26 cellular contexts compared by ENCODE assay signal in genomic region chr19:1979642-1980041, GRCh38.
"Had no signal": no experiment of that assay in that cellular context is flagged by ENCODE, and none has a peak within 500 bp of the region (broad histone marks: within the 10 kb centered on the region; RNA-seq: fewer than 3 reads in every experiment).

No MANE protein-coding gene starts in this region.

- H3K4me1 ChIP-seq: foreskin keratinocyte, heart left ventricle, left lung, parathyroid adenoma, right lobe of liver, transverse colon had no signal

- H2AFZ ChIP-seq: hepatocyte, parathyroid adenoma had no signal

- FAIRE-seq: colon, small intestine had no signal

- H3K4me3 ChIP-seq: dorsolateral prefrontal cortex, esophagus muscularis mucosa, gastroesophageal sphincter, heart left ventricle, hepatocyte, left lung, mucosa of descending colon, right lobe of liver, testis, transverse colon, vagina had no signal

- H3K9me3 ChIP-seq: esophagus muscularis mucosa, gastroesophageal sphincter, heart left ventricle, left lung, mucosa of descending colon, right lobe of liver, testis, transverse colon, vagina had no signal

- H3K9ac ChIP-seq: parathyroid adenoma had no signal

- H3K27me3 Mint-ChIP-seq: naive B cell; natural killer cell treated with Interleukin-12 subunit alpha and Interleukin-12 subunit beta and Interleukin-15 and Interleukin-18, amount 100 ng/mL, for 72 hours; progenitor cell of endocrine pancreas had no signal

- DNase-seq: dorsolateral prefrontal cortex; effector CD4-positive, alpha-beta T cell; foreskin keratinocyte; left cardiac atrium; left lung; mesenchymal stem cell; mucosa of descending colon; naive B cell; small intestine; stimulated activated CD4-positive, alpha-beta T cell treated with anti-CD3 and anti-CD28 coated beads, Interleukin-15, amount 100 ng/mL, for 24 hours; stimulated activated CD4-positive, alpha-beta T cell treated with anti-CD3 and anti-CD28 coated beads, Interleukin-2, amount 100 ng/mL, for 48 hours; stimulated activated naive CD4-positive, alpha-beta T cell; testis; transverse colon had no signal

- H3K4me2 ChIP-seq: hepatocyte had no signal

- H3K27ac ChIP-seq: dorsolateral prefrontal cortex, esophagus muscularis mucosa, foreskin keratinocyte, gastroesophageal sphincter, heart left ventricle, hepatocyte, left lung, parathyroid adenoma, right lobe of liver, testis, transverse colon, vagina had no signal

- H3K4me3 Mint-ChIP-seq: mesothelial cell of epicardium; naive B cell; natural killer cell treated with Interleukin-12 subunit alpha and Interleukin-12 subunit beta and Interleukin-15 and Interleukin-18, amount 100 ng/mL, for 72 hours; neural crest cell had no signal

- H3K36me3 Mint-ChIP-seq: natural killer cell treated with Interleukin-12 subunit alpha and Interleukin-12 subunit beta and Interleukin-15 and Interleukin-18, amount 100 ng/mL, for 72 hours had no signal

- ATAC-seq: foreskin keratinocyte; gastroesophageal sphincter; heart left ventricle; left cardiac atrium; left lung; mucosa of descending colon; natural killer cell treated with Interleukin-12 subunit alpha and Interleukin-12 subunit beta and Interleukin-15 and Interleukin-18, amount 100 ng/mL, for 72 hours had no signal

- H3K9me3 Mint-ChIP-seq: mesothelial cell of epicardium; naive B cell; natural killer cell treated with Interleukin-12 subunit alpha and Interleukin-12 subunit beta and Interleukin-15 and Interleukin-18, amount 100 ng/mL, for 72 hours; neural crest cell had no signal

- H3K4me1 Mint-ChIP-seq: mesothelial cell of epicardium, neural crest cell had no signal

- H3K27me3 ChIP-seq: dorsolateral prefrontal cortex, esophagus muscularis mucosa, foreskin keratinocyte, gastroesophageal sphincter, heart left ventricle, hepatocyte, left lung, right lobe of liver, testis, transverse colon, vagina had no signal
